ENCODE assay signal across 26 cellular contexts in genomic region chr11:26987205-26987604, GRCh38. TPM values are rescaled to one million over a fixed set of nuclear protein-coding genes. Genes with fewer than 3 reads are reported as not detected.
"Had no signal": no experiment of that assay in that cellular context is flagged by ENCODE, and none has a peak within 500 bp of the region (broad histone marks: within the 10 kb centered on the region; RNA-seq: fewer than 3 reads in every experiment).

No MANE protein-coding gene starts in this region.

- H3K4me1 ChIP-seq: adrenal gland, foreskin keratinocyte, left ventricle myocardium inferior, parathyroid adenoma, transverse colon had no signal

- H3K27ac ChIP-seq: adrenal gland, foreskin keratinocyte, parathyroid adenoma, transverse colon, VCaP had no signal

- H3K4me3 ChIP-seq: adrenal gland, coronary artery, left ventricle myocardium inferior, skin epidermis, transverse colon had no signal

- H3K79me2 ChIP-seq: parathyroid adenoma had no signal

- H3K27ac Mint-ChIP-seq: activated CD4-positive, alpha-beta T cell treated with anti-CD3 and anti-CD28 coated beads, Interleukin-2, amount 10 ng/mL, durations not matched to agents 7 days and 5 days; activated naive CD4-positive, alpha-beta T cell treated with anti-CD3 and anti-CD28 coated beads, Interleukin-2, amount 50 U/mL, for 72 hours; immature natural killer cell; natural killer cell; stimulated activated effector memory CD8-positive, alpha-beta T cell treated with anti-CD3 and anti-CD28 coated beads, Interleukin-12 subunit alpha, Interleukin-12 subunit beta, amount 100 ng/mL, for 72 hours; stimulated activated naive CD8-positive, alpha-beta T cell treated with anti-CD3 and anti-CD28 coated beads, Interleukin-15, amount 100 ng/mL, for 72 hours; T-cell; T-helper 2 cell treated with Interferon-gamma antibody and Interleukin-4, amounts not matched to agents 5 μg/mL and 100 μg/mL, for 36 hours had no signal

- H3K9me3 ChIP-seq: adrenal gland, transverse colon had no signal

- H3K27me3 Mint-ChIP-seq: activated CD4-positive, alpha-beta T cell treated with anti-CD3 and anti-CD28 coated beads, Interleukin-2, amount 10 ng/mL, durations not matched to agents 7 days and 5 days; central memory CD8-positive, alpha-beta T cell; stimulated activated naive CD8-positive, alpha-beta T cell treated with anti-CD3 and anti-CD28 coated beads, Interleukin-15, amount 100 ng/mL, for 72 hours; T-cell had no signal

- H3K9ac ChIP-seq: parathyroid adenoma had no signal

- H3K36me3 Mint-ChIP-seq: stimulated activated effector memory CD8-positive, alpha-beta T cell treated with anti-CD3 and anti-CD28 coated beads, Interleukin-12 subunit alpha, Interleukin-12 subunit beta, amount 100 ng/mL, for 72 hours; T-cell had no signal

- H3K36me3 ChIP-seq: adrenal gland, left ventricle myocardium inferior, transverse colon had no signal

- H3K27me3 ChIP-seq: adrenal gland, foreskin keratinocyte, transverse colon had no signal

- ATAC-seq: activated naive CD4-positive, alpha-beta T cell treated with anti-CD3 and anti-CD28 coated beads, Interleukin-2, amount 50 U/mL, for 72 hours; foreskin keratinocyte; natural killer cell; right cardiac atrium; stimulated activated effector memory CD8-positive, alpha-beta T cell treated with anti-CD3 and anti-CD28 coated beads, Interleukin-12 subunit alpha, Interleukin-12 subunit beta, amount 100 ng/mL, for 72 hours; stimulated activated naive CD8-positive, alpha-beta T cell treated with anti-CD3 and anti-CD28 coated beads, Interleukin-15, amount 100 ng/mL, for 72 hours; T-cell had no signal

- H2AFZ ChIP-seq: parathyroid adenoma had no signal

- H3K4me3 Mint-ChIP-seq: activated CD4-positive, alpha-beta T cell treated with anti-CD3 and anti-CD28 coated beads, Interleukin-2, amount 10 ng/mL, durations not matched to agents 7 days and 5 days; central memory CD8-positive, alpha-beta T cell; immature natural killer cell; natural killer cell; stimulated activated effector memory CD8-positive, alpha-beta T cell treated with anti-CD3 and anti-CD28 coated beads, Interleukin-12 subunit alpha, Interleukin-12 subunit beta, amount 100 ng/mL, for 72 hours; stimulated activated naive CD8-positive, alpha-beta T cell treated with anti-CD3 and anti-CD28 coated beads, Interleukin-15, amount 100 ng/mL, for 72 hours; T-cell; T-helper 2 cell treated with Interferon-gamma antibody and Interleukin-4, amounts not matched to agents 5 μg/mL and 100 μg/mL, for 36 hours had no signal

- H3K4me1 Mint-ChIP-seq: activated CD4-positive, alpha-beta T cell treated with anti-CD3 and anti-CD28 coated beads, Interleukin-2, amount 10 ng/mL, durations not matched to agents 7 days and 5 days; central memory CD8-positive, alpha-beta T cell; immature natural killer cell; natural killer cell; stimulated activated effector memory CD8-positive, alpha-beta T cell treated with anti-CD3 and anti-CD28 coated beads, Interleukin-12 subunit alpha, Interleukin-12 subunit beta, amount 100 ng/mL, for 72 hours; stimulated activated naive CD8-positive, alpha-beta T cell treated with anti-CD3 and anti-CD28 coated beads, Interleukin-15, amount 100 ng/mL, for 72 hours; T-cell had no signal

- DNase-seq: activated CD4-positive, alpha-beta T cell treated with anti-CD3 and anti-CD28 coated beads, Interleukin-2, amount 10 ng/mL, durations not matched to agents 7 days and 5 days; activated CD4-positive, CD25-positive, alpha-beta regulatory T cell treated with anti-CD3 and anti-CD28 coated beads, Interleukin-2, amount 50 U/mL, for 72 hours; activated gamma-delta T cell treated with Interleukin-2 at 50 U/mL for 16 hours; activated T-cell treated with anti-CD3 and anti-CD28 coated beads, Interleukin-2, amount 50 U/mL, for 1 hour; adrenal gland; immature natural killer cell; left ventricle myocardium inferior; midbrain; natural killer cell; right cardiac atrium; stimulated activated CD4-positive, alpha-beta T cell treated with anti-CD3 and anti-CD28 coated beads, Interleukin-1b, Interleukin-23, amount 100 ng/mL, for 48 hours; stimulated activated naive CD8-positive, alpha-beta T cell treated with anti-CD3 and anti-CD28 coated beads, Interleukin-15, amount 100 ng/mL, for 72 hours; T-cell; transverse colon had no signal

RNA-seq across cellular contexts. Expression of gene FIBIN, which starts 6.7 kb away (rescaled TPM):
- total RNA-seq: activated CD4-positive, alpha-beta T cell treated with anti-CD3 and anti-CD28 coated beads, Interleukin-2, amount 10 ng/mL, durations not matched to agents 7 days and 5 days; activated naive CD4-positive, alpha-beta T cell treated with anti-CD3 and anti-CD28 coated beads, Interleukin-2, amount 50 U/mL, for 72 hours; epithelial cell of proximal tubule; glomerular endothelial cell; natural killer cell; pulmonary artery endothelial cell; T-cell had no signal
- polyA plus RNA-seq: immature natural killer cell had no signal

RNA-seq across cellular contexts. Expression of gene BBOX1, which starts 53.4 kb away (rescaled TPM):
- total RNA-seq: activated CD4-positive, alpha-beta T cell treated with anti-CD3 and anti-CD28 coated beads, Interleukin-2, amount 10 ng/mL, durations not matched to agents 7 days and 5 days; activated naive CD4-positive, alpha-beta T cell treated with anti-CD3 and anti-CD28 coated beads, Interleukin-2, amount 50 U/mL, for 72 hours; epithelial cell of proximal tubule; foreskin keratinocyte; glomerular endothelial cell; left ventricle myocardium inferior; natural killer cell; pulmonary artery endothelial cell; right cardiac atrium; T-cell; transverse colon had no signal
- polyA plus RNA-seq: adrenal gland, foreskin keratinocyte, immature natural killer cell had no signal
